In genomic region chr6:139855741-139856206, GRCh38 we compare ENCODE assay signal across 13 cellular contexts.
DNase-seq lines count a peak whose midpoint lies in the region; ATAC-seq, FAIRE-seq and TF ChIP-seq lines count a peak whose summit lies in the region.
"Had no signal": no experiment of that assay in that cellular context is flagged by ENCODE, and none has a peak within 500 bp of the region (broad histone marks: within the 10 kb centered on the region; RNA-seq: fewer than 3 reads in every experiment).

No MANE protein-coding gene starts in this region.

- no peaks in the 10 kb centered on the region for H3K36me3 ChIP-seq in rectal smooth muscle tissue (ENCODE audit: control insufficient read depth, insufficient read depth, low read length)
- H3K36me3 ChIP-seq in left ventricle myocardium inferior: no peaks in the 10 kb centered on the region
- H3K36me3 ChIP-seq: neutrophil, thoracic aorta had no signal

- H3K27me3 ChIP-seq in rectal smooth muscle tissue (ENCODE audit: control insufficient read depth, insufficient read depth, low read length) (no peaks in the 10 kb centered on the region), left ventricle myocardium inferior (ENCODE audit: low read depth) (no peaks in the 10 kb centered on the region)
- H3K27me3 ChIP-seq: neutrophil had no signal

- ATAC-seq in GM21737 (IDR thresholded peaks at IDR 0.05; ENCODE audit: unreplicated experiment): no peak

- H3K4me1 ChIP-seq in rectal smooth muscle tissue (ENCODE audit: control insufficient read depth, insufficient read depth, low read length) (peaks cover 55% of the 10 kb centered on the region), left ventricle myocardium inferior (no peaks in the 10 kb centered on the region)

- DNase-seq in GM03348 (ENCODE audit: low spot score) (peak; percentile 13), NCI-H2029 treated with DMSO at 0.1 percent for 48 hours (lab: John Stamatoyannopoulos, UW) (peak; percentile 17), left ventricle myocardium inferior (no peak), activated gamma-delta T cell (lab: John Stamatoyannopoulos, UW) (no peak)
- DNase-seq: amniotic stem cell, GF-D8, NCI-H524 treated with DMSO at 0.1 percent for 48 hours had no signal

- no peak overlapping the region for H3K9ac ChIP-seq in rectal smooth muscle tissue (ENCODE audit: low read length)
- H3K9ac ChIP-seq: KMS-11 had no signal

- H3K4me3 ChIP-seq in rectal smooth muscle tissue (ENCODE audit: low read length): no peak overlapping the region
- no peak overlapping the region for H3K4me3 ChIP-seq in left ventricle myocardium inferior
- H3K4me3 ChIP-seq: thoracic aorta had no signal

- intact Hi-C loops in left ventricle myocardium inferior (cut with micrococcal nuclease): no loop called here

- H3K9me3 ChIP-seq in left ventricle myocardium inferior (replicated peaks): peaks cover 6% of the 10 kb centered on the region
- H3K9me3 ChIP-seq: neutrophil, thoracic aorta had no signal

- H3K27ac ChIP-seq in rectal smooth muscle tissue (ENCODE audit: low read depth, low read length) (peak overlapping the region; percentile 57), left ventricle myocardium inferior (replicated peaks) (no peak overlapping the region)
- H3K27ac ChIP-seq: KMS-11, neutrophil, thoracic aorta had no signal

- peak; percentile 15 for FAIRE-seq in endometrium (lab: Jason Lieb, UNC)

- no peak for TF ChIP-seq CTCF in left ventricle myocardium inferior (IDR thresholded peaks at IDR 0.05; ENCODE audit: borderline replicate concordance)

Comparison
In these comparisons a context has a peak if more than half of its experiments do, and no peak if none do; other contexts are left out.
1. DNase-seq: peak in GM03348 (single experiment) and NCI-H2029 treated with DMSO at 0.1 percent for 48 hours (single experiment); none in left ventricle myocardium inferior (single experiment) and activated gamma-delta T cell (single experiment).